In the genomic region with DNA sequence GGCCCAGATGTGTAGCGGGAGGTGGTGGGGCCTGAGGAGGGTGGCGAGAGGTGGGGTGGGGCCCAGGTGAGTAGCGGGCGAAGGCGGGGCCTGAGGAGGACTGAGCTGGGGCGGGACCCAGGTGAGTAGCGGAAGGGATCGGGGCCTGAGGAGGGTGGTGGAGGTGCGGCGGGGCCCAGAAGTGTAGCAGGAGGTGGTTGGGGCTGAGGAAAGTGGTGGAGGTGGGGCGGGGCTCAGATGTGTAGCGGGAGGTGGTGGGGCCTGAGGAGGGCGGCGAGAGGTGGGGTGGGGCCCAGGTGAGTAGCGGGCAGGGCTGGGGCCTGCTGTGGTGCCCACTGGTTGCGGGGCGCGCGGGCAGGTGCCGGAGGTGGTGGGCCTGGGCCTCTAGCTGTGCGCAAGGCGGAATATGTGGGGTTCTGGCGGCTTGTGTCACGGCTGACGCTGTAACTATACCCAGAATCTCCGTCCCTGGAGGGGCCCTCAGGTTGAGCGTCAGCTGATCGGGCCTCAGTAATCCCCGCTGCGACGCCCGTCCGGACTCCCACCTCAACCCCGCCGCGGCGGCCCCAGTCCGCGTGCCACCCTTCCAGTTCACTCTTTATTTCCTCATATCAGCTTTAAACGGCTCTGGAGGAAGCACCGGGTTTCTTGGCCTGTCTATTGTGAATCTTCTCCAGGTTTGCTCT, we compare ENCODE assay signal across 8 cellular contexts. TPM values are rescaled to one million over a fixed set of nuclear protein-coding genes. Genes with fewer than 3 reads are reported as not detected.
A peak's percentile ranks its signal among the peaks of the same experiment; 100 is the strongest.
DNase-seq lines count a peak whose midpoint lies in the region; ATAC-seq, FAIRE-seq and TF ChIP-seq lines count a peak whose summit lies in the region.

No MANE protein-coding gene starts in this region.

- no peak for TF ChIP-seq POLR2A in H54 (IDR thresholded peaks at IDR 0.05; ENCODE audit: low read depth, low read length)

- BruUV-seq in Caco-2 (replicated peaks; lab: Mats Ljungman, UMichigan) = no TSS peak

- peak overlapping the region; percentile 72 for H3K4me3 ChIP-seq in Caco-2 (ENCODE audit: low read depth, low read length)
- H3K4me3 ChIP-seq in LNCaP clone FGC (ENCODE audit: low read depth, low read length) = peak overlapping the region; percentile 80
- peak overlapping the region; percentile 98 for H3K4me3 ChIP-seq in astrocyte of the cerebellum (ENCODE audit: low read depth, low read length)
- peak overlapping the region; percentile 100 for H3K4me3 ChIP-seq in iPS-18a (ENCODE audit: low read length)
- H3K4me3 ChIP-seq in small intestine (ENCODE audit: low read depth in 1 of 2, low read length in 2 of 2) = peak overlapping the region; percentile 70 to 78

- H3K27ac ChIP-seq in iPS-18a (ENCODE audit: low read length) = peak overlapping the region; percentile 4
- peak overlapping the region; percentile 92 to 100 for H3K27ac ChIP-seq in small intestine (ENCODE audit: low read depth in 1 of 2, low read length in 1 of 2)

- H3K36me3 Mint-ChIP-seq in Caco-2 (ENCODE audit: insufficient read depth, unreplicated experiment) = peaks cover 71% of the 10 kb centered on the region

- H3K4me1 ChIP-seq in Caco-2 (peaks cover 17% of the 10 kb centered on the region), iPS-18a (ENCODE audit: control insufficient read depth, low read depth, low read length) (peaks cover 12% of the 10 kb centered on the region), small intestine (ENCODE audit: control insufficient read depth in 2 of 2, insufficient read depth in 1 of 2, low read depth in 1 of 2, low read length in 1 of 2) (peaks cover 0 to under 1% of the 10 kb centered on the region in 2 donors)

- in situ Hi-C loops in astrocyte of the cerebellum (cut with HindIII; ENCODE audit: low sequenced_read_pairs) = no loop called here

- POLR2A ChIA-PET in Caco-2 (lab: Charles Lee) = interaction anchor here (0.6 to 2.3 kb wide), 10 partner anchors 8 to 906 kb away, joined by 3 to 47 read pairs (median 6); a partner anchor contains a TSS

- no peak for DNase-seq in Caco-2
- DNase-seq in LNCaP clone FGC (ENCODE audit: low read depth) = no peak
- DNase-seq in astrocyte of the cerebellum (ENCODE audit: low read depth) = no peak
- DNase-seq in small intestine = no peak
- DNase-seq in H54 (ENCODE audit: insufficient read length, low spot score) = no peak
- DNase-seq in NK-92 (lab: John Stamatoyannopoulos, UW; ENCODE audit: unreplicated experiment) = no peak

- H3K27me3 Mint-ChIP-seq in Caco-2 (ENCODE audit: insufficient read depth, unreplicated experiment) = no peaks in the 10 kb centered on the region

- H3K4me3 Mint-ChIP-seq in Caco-2 (ENCODE audit: unreplicated experiment) = peak overlapping the region; percentile 99

- WGBS in small intestine, 3 donors = 0 to 2% (median 0%) methylated on average over 32 to 41 of the region's 41 CpGs

- H3K9me3 ChIP-seq in Caco-2 = no peaks in the 10 kb centered on the region
- H3K9me3 ChIP-seq in iPS-18a (ENCODE audit: control insufficient read depth, low read depth, low read length) = no peaks in the 10 kb centered on the region
- no peaks in the 10 kb centered on the region for H3K9me3 ChIP-seq in small intestine (ENCODE audit: control insufficient read depth, low read depth)

- H3K36me3 ChIP-seq in Caco-2 (ENCODE audit: control insufficient read depth, insufficient read depth, low read length) (peaks cover 2% of the 10 kb centered on the region), iPS-18a (ENCODE audit: control insufficient read depth, low read depth, low read length) (peaks cover 38% of the 10 kb centered on the region), small intestine (ENCODE audit: control insufficient read depth in 2 of 2, insufficient read depth in 2 of 2, low read length in 2 of 2) (peaks cover 0 to 8% of the 10 kb centered on the region in 2 donors)

- FAIRE-seq in small intestine (lab: Jason Lieb, UNC) = no peak
- FAIRE-seq in H54 (lab: Jason Lieb, UNC) = no peak

- H3K27me3 ChIP-seq in Caco-2 (replicated peaks; ENCODE audit: control insufficient read depth, insufficient read depth, low read length) = no peaks in the 10 kb centered on the region
- H3K27me3 ChIP-seq in iPS-18a (ENCODE audit: control insufficient read depth, insufficient read depth, low read length) = no peaks in the 10 kb centered on the region
- no peaks in the 10 kb centered on the region for H3K27me3 ChIP-seq in small intestine (ENCODE audit: control insufficient read depth in 2 of 2, insufficient read depth in 2 of 2, low read length in 2 of 2)

- H3K4me1 Mint-ChIP-seq in Caco-2 (ENCODE audit: low read depth, unreplicated experiment) = peaks cover 23% of the 10 kb centered on the region

- CTCF ChIA-PET in Caco-2 (lab: Charles Lee) = interaction anchor here (0.5 to 2.2 kb wide), 13 partner anchors 8 to 716 kb away, joined by 3 to 30 read pairs (median 5); a partner anchor contains a TSS

- intact Hi-C loops in Caco-2 (cut with micrococcal nuclease; ENCODE audit: unreplicated experiment) = loop anchor here (1.0 to 2.0 kb wide), 7 partner anchors 7 to 150 kb away; a partner anchor contains a TSS

- peak overlapping the region; percentile 96 for H3K27ac Mint-ChIP-seq in Caco-2 (ENCODE audit: unreplicated experiment)

- H3K9me3 Mint-ChIP-seq in Caco-2 (ENCODE audit: unreplicated experiment) = no peaks in the 10 kb centered on the region

- TF ChIP-seq CTCF in Caco-2 (IDR thresholded peaks at IDR 0.05; ENCODE audit: insufficient read depth in 1 of 2, low read depth in 1 of 2, low read length in 1 of 2, severe bottlenecking in 1 of 2, unreplicated experiment in 1 of 2) (no peak), LNCaP clone FGC (IDR thresholded peaks at IDR 0.05; ENCODE audit: control insufficient read depth, extremely low read depth, insufficient read depth) (no peak), astrocyte of the cerebellum (IDR thresholded peaks at IDR 0.05; ENCODE audit: low read depth, low read length, missing control alignments) (no peak)

- ATAC-seq in GM19467 (IDR thresholded peaks at IDR 0.05; ENCODE audit: unreplicated experiment) = peak; percentile 12

- H3K9ac ChIP-seq in iPS-18a (ENCODE audit: low read length) = peak overlapping the region; percentile 69

RNA-seq across cellular contexts. Expression of a gene that starts 0.9 kb away (rescaled TPM):
- 183 and 184 TPM in 2 replicates for total RNA-seq in Caco-2 (2022)
- polyA plus RNA-seq in small intestine = 100 to 1,000 TPM; 179 to 260 (median 241) TPM

RNA-seq across cellular contexts. Expression of a gene that starts 7.6 kb away (rescaled TPM):
- total RNA-seq in Caco-2 (2022) = 24.8 and 28.1 TPM in 2 replicates
- polyA plus RNA-seq in small intestine = 100 to 1,000 TPM in 2 of 3 donors, 10 to 100 TPM in 1; 77.7 to 420 (median 291) TPM

RNA-seq across cellular contexts. Expression of a gene that starts 27.5 kb away (rescaled TPM):
- 3.2 and 3.7 TPM in 2 replicates for total RNA-seq in Caco-2 (2022)
- 100 to 1,000 TPM in 1 of 3 donors, 10 to 100 TPM in 2; 24.9 to 106 (median 73.5) TPM for polyA plus RNA-seq in small intestine

RNA-seq across cellular contexts. Expression of a gene that starts 29.8 kb away (rescaled TPM):
- 10.4 and 13.0 TPM in 2 replicates for total RNA-seq in Caco-2 (2022)
- polyA plus RNA-seq in small intestine = 1 to 10 TPM; 1.4 to 2.5 (median 1.8) TPM

RNA-seq across cellular contexts. Expression of a gene that starts 46.1 kb away (rescaled TPM):
- 1.3 and 1.4 TPM in 2 replicates for total RNA-seq in Caco-2 (2022)
- polyA plus RNA-seq in small intestine = under 1 TPM in 1 of 3 donors, not detected in 2; 0.27 TPM
